Comparison of ENCODE assay signal across 5 cellular contexts in genomic region chr16:75491876-75492275, GRCh38. TPM values are rescaled to one million over a fixed set of nuclear protein-coding genes. Genes with fewer than 3 reads are reported as not detected.
DNase-seq lines count a peak whose midpoint lies in the region; ATAC-seq and TF ChIP-seq lines count a peak whose summit lies in the region.

No MANE protein-coding gene starts in this region.

- peak; percentile 85 for ATAC-seq in SK-N-SH treated with all-trans-retinoic acid at 6 μM for 48 hours
- no peak for ATAC-seq in GM21390 (IDR thresholded peaks at IDR 0.05; ENCODE audit: unreplicated experiment)

- no peak for TF ChIP-seq POLR2A in erythroblast (IDR thresholded peaks at IDR 0.05; ENCODE audit: low read length)

- peak; percentile 36 for DNase-seq in HT-29 (ENCODE audit: low spot score)
- peak; percentile 86 for DNase-seq in putamen (ENCODE audit: low spot score)
- no peak for DNase-seq in erythroblast (lab: John Stamatoyannopoulos, UW)

TF ChIP-seq in SK-N-SH treated with all-trans-retinoic acid at 6 μM for 48 hours, 23 proteins besides CTCF, POLR2A, EP300 and RAD21:
- TF ChIP-seq CREB5 (CRISPR knock-in tag; IDR thresholded peaks at IDR 0.05; ENCODE audit: low read depth) = no peak
- TF ChIP-seq TCF4 (CRISPR knock-in tag; IDR thresholded peaks at IDR 0.05; ENCODE audit: borderline replicate concordance) = peak; percentile 40; the same call in 1 of the 2 replicates
- 0 out of 2 replicates have a peak, but pooled peaks have one; percentile 46 for TF ChIP-seq TSHZ2 (CRISPR knock-in tag; IDR thresholded peaks at IDR 0.05)
- TF ChIP-seq ISL1 (CRISPR knock-in tag; IDR thresholded peaks at IDR 0.05) = peak; percentile 38; the same call in 1 of the 2 replicates

RNA-seq across cellular contexts. Expression of gene CHST6, which starts 3.4 kb away (rescaled TPM):
- 0.05 TPM in 1 of 2 replicates, not detected in the other for total RNA-seq in HT-29 (2014; rRNA removed; shearing (Covaris generic))

RNA-seq across cellular contexts. Expression of gene TMEM170A, which starts 27.4 kb away (rescaled TPM):
- total RNA-seq in HT-29 (2014; rRNA removed; shearing (Covaris generic)) = 25.2 and 30.8 TPM in 2 replicates

RNA-seq across cellular contexts. Expression of gene CHST5, which starts 44.0 kb away (rescaled TPM):
- total RNA-seq in HT-29 (2014; rRNA removed; shearing (Covaris generic)) = 0.25 and 1.6 TPM in 2 replicates

RNA-seq across cellular contexts. Expression of gene CFDP1, which starts 58.6 kb away (rescaled TPM):
- 15.4 and 17.6 TPM in 2 replicates for total RNA-seq in HT-29 (2014; rRNA removed; shearing (Covaris generic))

Comparison
In these comparisons a context has a peak if more than half of its experiments do, and no peak if none do; other contexts are left out.
1. DNase-seq: peak in HT-29 (single experiment) and putamen (single experiment); none in erythroblast (0 of 2).